Comparison of ENCODE assay signal across 25 cellular contexts in the genomic region with DNA sequence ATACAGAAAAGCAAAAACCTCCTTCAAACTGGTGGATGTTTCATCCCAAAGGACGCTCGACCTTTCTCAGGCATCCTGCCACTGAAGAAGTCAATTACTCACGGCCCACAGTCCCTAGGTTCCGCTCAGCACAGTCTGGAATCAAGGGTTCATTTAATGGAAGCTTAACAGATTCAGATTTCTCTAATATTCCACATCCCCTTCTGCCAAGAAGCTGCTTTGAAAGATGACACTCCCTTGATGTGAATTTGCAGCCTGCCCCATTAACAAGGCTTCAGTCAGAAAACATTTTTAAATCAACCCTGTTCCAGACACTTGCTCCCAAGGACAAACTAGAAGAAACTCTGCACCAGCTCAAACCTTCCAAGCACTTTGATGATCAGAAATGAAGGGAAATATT.
"Had no signal": no experiment of that assay in that cellular context is flagged by ENCODE, and none has a peak within 500 bp of the region (broad histone marks: within the 10 kb centered on the region; RNA-seq: fewer than 3 reads in every experiment).

No MANE protein-coding gene starts in this region.

- DNase-seq: activated CD4-positive, alpha-beta memory T cell treated with anti-CD3 and anti-CD28 coated beads, Interleukin-2, amount 10 ng/mL, durations not matched to agents 7 days and 5 days; activated CD4-positive, alpha-beta T cell treated with anti-CD3 and anti-CD28 coated beads, Interleukin-2, amount 10 ng/mL, durations not matched to agents 24 days and 14 days; activated effector memory CD4-positive, alpha-beta T cell treated with Interleukin-2 at 50 U/mL for 16 hours; activated naive CD4-positive, alpha-beta T cell treated with anti-CD3 and anti-CD28 coated beads for 36 hours; activated naive CD8-positive, alpha-beta T cell treated with anti-CD3 and anti-CD28 coated beads, Interleukin-2, amount 10 ng/mL, durations not matched to agents 7 days and 5 days; activated T-cell treated with anti-CD3 and anti-CD28 coated beads, Interleukin-2, amount 50 U/mL, for 72 hours; amniotic stem cell; colonic mucosa; dorsolateral prefrontal cortex; effector memory CD8-positive, alpha-beta T cell; head of caudate nucleus; left cardiac atrium; naive B cell; retina; spleen; stimulated activated CD4-positive, alpha-beta T cell treated with anti-CD3 and anti-CD28 coated beads, Interleukin-4, amount 100 ng/mL, for 1 hour; stimulated activated naive CD4-positive, alpha-beta T cell; testis; trophoblast cell; uterus had no signal

- H3K36me3 ChIP-seq: colonic mucosa, esophagus muscularis mucosa, gastroesophageal sphincter, spleen, uterus had no signal

- H3K36me3 Mint-ChIP-seq: memory B cell, naive B cell had no signal

- H3K27ac ChIP-seq: colonic mucosa, dorsolateral prefrontal cortex, esophagus muscularis mucosa, gastroesophageal sphincter, spleen, testis, uterus had no signal

- ATAC-seq: activated CD4-positive, CD25-positive, alpha-beta regulatory T cell treated with anti-CD3 and anti-CD28 coated beads, Interleukin-2, amount 50 U/mL, for 24 hours; activated T-cell treated with anti-CD3 and anti-CD28 coated beads, Interleukin-2, amount 50 U/mL, for 72 hours; effector memory CD8-positive, alpha-beta T cell; gastroesophageal sphincter; left cardiac atrium had no signal

- H3K4me1 ChIP-seq: colonic mucosa, esophagus muscularis mucosa, gastroesophageal sphincter, testis, uterus had no signal

- H3K27me3 Mint-ChIP-seq: activated CD4-positive, alpha-beta T cell treated with anti-CD3 and anti-CD28 coated beads, Interleukin-2, amount 10 ng/mL, durations not matched to agents 24 days and 14 days; activated naive CD8-positive, alpha-beta T cell treated with anti-CD3 and anti-CD28 coated beads, Interleukin-2, amount 10 ng/mL, durations not matched to agents 7 days and 5 days; effector memory CD8-positive, alpha-beta T cell; naive B cell; progenitor cell of endocrine pancreas had no signal

- H3K9me3 ChIP-seq: colonic mucosa, esophagus muscularis mucosa, gastroesophageal sphincter, spleen, testis, uterus had no signal

- H3K27ac Mint-ChIP-seq: activated CD4-positive, alpha-beta memory T cell treated with anti-CD3 and anti-CD28 coated beads, Interleukin-2, amount 10 ng/mL, durations not matched to agents 7 days and 5 days; activated CD4-positive, alpha-beta T cell treated with anti-CD3 and anti-CD28 coated beads, Interleukin-2, amount 10 ng/mL, durations not matched to agents 24 days and 14 days; activated naive CD4-positive, alpha-beta T cell treated with anti-CD3 and anti-CD28 coated beads for 36 hours; activated naive CD8-positive, alpha-beta T cell treated with anti-CD3 and anti-CD28 coated beads, Interleukin-2, amount 10 ng/mL, durations not matched to agents 7 days and 5 days; activated T-cell treated with anti-CD3 and anti-CD28 coated beads, Interleukin-2, amount 50 U/mL, for 72 hours; effector memory CD8-positive, alpha-beta T cell; memory B cell; naive B cell; progenitor cell of endocrine pancreas had no signal

- H3K27me3 ChIP-seq: colonic mucosa, dorsolateral prefrontal cortex, esophagus muscularis mucosa, gastroesophageal sphincter, spleen, testis, uterus had no signal

- H3K4me3 ChIP-seq: colonic mucosa, dorsolateral prefrontal cortex, esophagus muscularis mucosa, gastroesophageal sphincter, spleen, testis, uterus had no signal

- H3K4me3 Mint-ChIP-seq: activated CD4-positive, alpha-beta memory T cell treated with anti-CD3 and anti-CD28 coated beads, Interleukin-2, amount 10 ng/mL, durations not matched to agents 7 days and 5 days; activated CD4-positive, alpha-beta T cell treated with anti-CD3 and anti-CD28 coated beads, Interleukin-2, amount 10 ng/mL, durations not matched to agents 24 days and 14 days; activated naive CD4-positive, alpha-beta T cell treated with anti-CD3 and anti-CD28 coated beads for 36 hours; activated naive CD8-positive, alpha-beta T cell treated with anti-CD3 and anti-CD28 coated beads, Interleukin-2, amount 10 ng/mL, durations not matched to agents 7 days and 5 days; activated T-cell treated with anti-CD3 and anti-CD28 coated beads, Interleukin-2, amount 50 U/mL, for 72 hours; effector memory CD8-positive, alpha-beta T cell; memory B cell; naive B cell had no signal
